9 cellular contexts compared by ENCODE assay signal in genomic region chr19:19384486-19384885, GRCh38. TPM values are rescaled to one million over a fixed set of nuclear protein-coding genes. Genes with fewer than 3 reads are reported as not detected.
DNase-seq lines count a peak whose midpoint lies in the region; ATAC-seq and TF ChIP-seq lines count a peak whose summit lies in the region.
"Had no signal": no experiment of that assay in that cellular context is flagged by ENCODE, and none has a peak within 500 bp of the region (broad histone marks: within the 10 kb centered on the region; RNA-seq: fewer than 3 reads in every experiment).

No MANE protein-coding gene starts in this region.

- TF ChIP-seq POLR2A in sigmoid colon (IDR thresholded peaks at IDR 0.05) = no peak

- H2AFZ ChIP-seq in GM23248 = peak overlapping the region; percentile 84

- H3K27me3 ChIP-seq in GM23248 (replicated peaks; ENCODE audit: insufficient read depth) (no peaks in the 10 kb centered on the region), sigmoid colon (no peaks in the 10 kb centered on the region), HAP-1 (ENCODE audit: low read depth) (no peaks in the 10 kb centered on the region)

- H3K9ac ChIP-seq in GM23248 = peak overlapping the region; percentile 92

- H4K20me1 ChIP-seq in GM23248 (ENCODE audit: insufficient read depth) = no peaks in the 10 kb centered on the region

- DNase-seq in GM23248 (no peak), foreskin fibroblast (no peak), sigmoid colon (no peak), HAP-1 (ENCODE audit: low spot score in 2 of 2) (no peak), amygdala (lab: John Stamatoyannopoulos, UW) (no peak), NCI-H748 treated with DMSO at 0.1 percent for 48 hours (lab: John Stamatoyannopoulos, UW) (no peak)
- DNase-seq: activated CD4-positive, alpha-beta T cell treated with anti-CD3 and anti-CD28 coated beads, Interleukin-2, amount 50 U/mL, for 48 hours had no signal

- TF ChIP-seq CTCF in VCaP (conservative IDR thresholded peaks at IDR 0.05) (no peak), foreskin fibroblast (IDR thresholded peaks at IDR 0.05; ENCODE audit: low read depth, low read length) (no peak), sigmoid colon (IDR thresholded peaks at IDR 0.05) (no peak)

- H3K36me3 ChIP-seq in GM23248 (ENCODE audit: low read depth) = no peaks in the 10 kb centered on the region
- H3K36me3 ChIP-seq in sigmoid colon = no peaks in the 10 kb centered on the region
- H3K36me3 ChIP-seq in HAP-1 (replicated peaks) = no peaks in the 10 kb centered on the region

- in situ Hi-C loops in GM23248 (cut with MboI) (no loop called here), HAP-1 (cut with MboI; ENCODE audit: low sequenced_read_pairs) (no loop called here)

- H3K4me3 ChIP-seq in GM23248 (peak overlapping the region; percentile 72), foreskin fibroblast (ENCODE audit: low read depth in 1 of 2, low read length in 2 of 2) (peak overlapping the region; percentile 57 to 59), sigmoid colon (peak overlapping the region; percentile 39 to 93 (median 80)), HAP-1 (no peak overlapping the region)

- intact Hi-C loops in sigmoid colon (cut with DNase I) = no loop called here

- TF ChIP-seq EP300 in sigmoid colon (IDR thresholded peaks at IDR 0.05) = no peak

- H3K9me2 ChIP-seq in GM23248 (ENCODE audit: insufficient read depth) = no peaks in the 10 kb centered on the region

- 51 to 57% methylated on average over 13 of the region's 13 CpGs for WGBS in GM23248 (ENCODE audit: low coverage in 1 of 2, low lambda C conversion rate in 2 of 2, missing lambda C conversion rate in 2 of 2), 2 experiments
- WGBS in sigmoid colon, 2 donors = 65 to 82% methylated on average over 13 of the region's 13 CpGs

- H3K4me1 ChIP-seq in GM23248 (ENCODE audit: insufficient read depth) (peaks cover 25% of the 10 kb centered on the region), sigmoid colon (peaks cover 0 to 41% (median 28%) of the 10 kb centered on the region in 4 donors), HAP-1 (peaks cover 12% of the 10 kb centered on the region)

- ATAC-seq in HG02763 (IDR thresholded peaks at IDR 0.05; ENCODE audit: unreplicated experiment) = no peak

- peak overlapping the region; percentile 38 for H3K27ac ChIP-seq in GM23248
- peak overlapping the region; percentile 71; the same call in 1 of the 2 replicates for H3K27ac ChIP-seq in VCaP
- peak overlapping the region in 3 of 4 donors; percentile 84 to 89 (median 88) for H3K27ac ChIP-seq in sigmoid colon

- H3K9me3 ChIP-seq in GM23248 (ENCODE audit: low read depth) = no peaks in the 10 kb centered on the region
- no peaks in the 10 kb centered on the region for H3K9me3 ChIP-seq in sigmoid colon
- peaks cover 7% of the 10 kb centered on the region; the same call in 1 of the 2 replicates for H3K9me3 ChIP-seq in HAP-1

- H3F3A ChIP-seq in GM23248 (ENCODE audit: insufficient read depth) = no peaks in the 10 kb centered on the region

- peak overlapping the region; percentile 89 for H3K4me2 ChIP-seq in GM23248 (ENCODE audit: unreplicated experiment)

- peaks cover 45% of the 10 kb centered on the region for H3K79me2 ChIP-seq in GM23248 (ENCODE audit: insufficient read depth)

RNA-seq across cellular contexts. Expression of gene GATAD2A, which starts 21.0 kb away (rescaled TPM):
- total RNA-seq in GM23248 (2014; rRNA removed; shearing (Covaris generic)) = 42.7 and 52.1 TPM in 2 replicates
- polyA plus RNA-seq in GM23248 (2016; fragmentation: Nextera tagmentation; extraction: Ambion mirVana) = 13.9 and 15.4 TPM in 2 replicates
- total RNA-seq in sigmoid colon = 100 to 1,000 TPM in 1 of 4 donors, 10 to 100 TPM in 3; 18.5 to 138 (median 25.5) TPM
- polyA plus RNA-seq in sigmoid colon = 10 to 100 TPM; 23.4 to 50.5 (median 31.0) TPM

Comparison
In these comparisons a context has a peak if more than half of its experiments do, and no peak if none do; other contexts are left out.
1. H3K27ac ChIP-seq: peak in every context shown above with its lines; median percentile 88 in sigmoid colon; 71 in VCaP; 38 in GM23248.